21 cellular contexts compared by ENCODE assay signal in the genomic region with DNA sequence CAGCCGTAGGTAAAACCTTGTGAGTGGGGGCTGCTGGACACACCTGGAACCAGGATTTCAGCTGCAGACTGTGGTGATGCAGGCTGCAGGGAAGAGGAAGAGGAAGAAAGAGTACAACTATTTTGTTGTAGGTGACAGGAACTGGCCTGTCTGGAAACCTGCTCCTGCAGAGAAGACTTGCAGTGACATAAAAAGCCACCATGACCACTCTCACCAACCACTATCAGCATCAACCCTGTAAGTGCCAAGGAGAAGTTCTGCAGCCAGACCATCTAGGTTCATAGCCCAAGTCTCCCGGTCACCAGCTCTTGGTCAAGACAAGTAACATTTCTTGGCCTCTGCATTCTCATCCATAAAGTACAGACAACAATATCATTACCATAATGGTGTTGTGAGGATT.
DNase-seq lines count a peak whose midpoint lies in the region; ATAC-seq lines count a peak whose summit lies in the region.
"Had no signal": no experiment of that assay in that cellular context is flagged by ENCODE, and none has a peak within 500 bp of the region (broad histone marks: within the 10 kb centered on the region; RNA-seq: fewer than 3 reads in every experiment).

No MANE protein-coding gene starts in this region.

- intact Hi-C loops in cardiac septum (cut with DNase I): no loop called here

- CTCF ChIA-PET in activated CD8-positive, alpha-beta T cell treated with anti-CD3 and anti-CD28 coated beads, Interleukin-2, amount 10 ng/mL, durations not matched to agents 7 days and 5 days (lab: Charles Lee): interaction anchor here (3.7 kb wide), 1 partner anchor 20 kb away, joined by 18 read pairs; no protein-coding TSS in a partner anchor

- H3K4me3 Mint-ChIP-seq in stimulated activated naive CD8-positive, alpha-beta T cell treated with anti-CD3 and anti-CD28 coated beads, Interleukin-15, Interleukin-2, amounts not matched to agents 100 ng/mL and 50 ng/mL, for 24 hours: no peak overlapping the region
- peak overlapping the region; percentile 37 for H3K4me3 Mint-ChIP-seq in activated CD8-positive, alpha-beta T cell treated with anti-CD3 and anti-CD28 coated beads, Interleukin-2, amount 10 ng/mL, durations not matched to agents 7 days and 5 days

- H3K27ac ChIP-seq in layer of hippocampus (ENCODE audit: low read depth, low read length): peak overlapping the region; percentile 31
- H3K27ac ChIP-seq: adrenal gland, foreskin keratinocyte, hepatocyte, lower lobe of right lung had no signal

- H3K4me1 Mint-ChIP-seq in stimulated activated naive CD8-positive, alpha-beta T cell treated with anti-CD3 and anti-CD28 coated beads, Interleukin-15, Interleukin-2, amounts not matched to agents 100 ng/mL and 50 ng/mL, for 24 hours (ENCODE audit: low read depth): peaks cover 62% of the 10 kb centered on the region
- peaks cover 85% of the 10 kb centered on the region for H3K4me1 Mint-ChIP-seq in activated CD8-positive, alpha-beta T cell treated with anti-CD3 and anti-CD28 coated beads, Interleukin-2, amount 10 ng/mL, durations not matched to agents 7 days and 5 days (ENCODE audit: low read depth)

- peak overlapping the region; percentile 56 for H3K27ac Mint-ChIP-seq in stimulated activated naive CD8-positive, alpha-beta T cell treated with anti-CD3 and anti-CD28 coated beads, Interleukin-15, Interleukin-2, amounts not matched to agents 100 ng/mL and 50 ng/mL, for 24 hours
- H3K27ac Mint-ChIP-seq in activated CD8-positive, alpha-beta T cell treated with anti-CD3 and anti-CD28 coated beads, Interleukin-2, amount 10 ng/mL, durations not matched to agents 7 days and 5 days: peak overlapping the region; percentile 89

- no peaks in the 10 kb centered on the region for H3K9me3 Mint-ChIP-seq in stimulated activated naive CD8-positive, alpha-beta T cell treated with anti-CD3 and anti-CD28 coated beads, Interleukin-15, Interleukin-2, amounts not matched to agents 100 ng/mL and 50 ng/mL, for 24 hours
- no peaks in the 10 kb centered on the region for H3K9me3 Mint-ChIP-seq in activated CD8-positive, alpha-beta T cell treated with anti-CD3 and anti-CD28 coated beads, Interleukin-2, amount 10 ng/mL, durations not matched to agents 7 days and 5 days (ENCODE audit: insufficient read depth)

- peaks cover 64% of the 10 kb centered on the region for H3K36me3 Mint-ChIP-seq in stimulated activated naive CD8-positive, alpha-beta T cell treated with anti-CD3 and anti-CD28 coated beads, Interleukin-15, Interleukin-2, amounts not matched to agents 100 ng/mL and 50 ng/mL, for 24 hours (ENCODE audit: low read depth)
- H3K36me3 Mint-ChIP-seq in activated CD8-positive, alpha-beta T cell treated with anti-CD3 and anti-CD28 coated beads, Interleukin-2, amount 10 ng/mL, durations not matched to agents 7 days and 5 days (ENCODE audit: low read depth): peaks cover 84% of the 10 kb centered on the region

- POLR2A ChIA-PET in activated CD8-positive, alpha-beta T cell treated with anti-CD3 and anti-CD28 coated beads, Interleukin-2, amount 10 ng/mL, durations not matched to agents 7 days and 5 days (lab: Charles Lee): interaction anchor here (0.6 to 1.5 kb wide), 3 partner anchors 14 to 82 kb away, joined by 3 to 6 read pairs (median 3); no protein-coding TSS in a partner anchor

- no peaks in the 10 kb centered on the region for H3K27me3 ChIP-seq in layer of hippocampus (ENCODE audit: control insufficient read depth, insufficient read depth, low read length)
- H3K27me3 ChIP-seq: adrenal gland, hepatocyte, spleen had no signal

- DNase-seq in stimulated activated naive CD8-positive, alpha-beta T cell treated with anti-CD3 and anti-CD28 coated beads, Interleukin-15, Interleukin-2, amounts not matched to agents 100 U/mL and 50 U/mL, for 24 hours: no peak
- peak; percentile 55 for DNase-seq in activated CD8-positive, alpha-beta T cell treated with anti-CD3 and anti-CD28 coated beads, Interleukin-2, amount 10 ng/mL, durations not matched to agents 7 days and 5 days
- DNase-seq in cardiac septum (ENCODE audit: low spot score): no peak
- DNase-seq in NCI-H82 (lab: John Stamatoyannopoulos, UW): no peak
- DNase-seq in NCI-H2227 treated with DMSO at 0.1 percent for 48 hours (lab: John Stamatoyannopoulos, UW): no peak
- DNase-seq: activated T-cell treated with anti-CD3 and anti-CD28 coated beads, Interleukin-2, amount 50 U/mL, for 48 hours; adrenal gland; DMS53; erythroblast; foreskin keratinocyte; lower lobe of right lung; MM.1S; NCI-H1694; retina; SHP77; spleen; stimulated activated CD4-positive, alpha-beta T cell treated with anti-CD3 and anti-CD28 coated beads, Interleukin-4, amount 100 ng/mL, for 24 hours had no signal

- no peaks in the 10 kb centered on the region for H3K27me3 Mint-ChIP-seq in stimulated activated naive CD8-positive, alpha-beta T cell treated with anti-CD3 and anti-CD28 coated beads, Interleukin-15, Interleukin-2, amounts not matched to agents 100 ng/mL and 50 ng/mL, for 24 hours
- H3K27me3 Mint-ChIP-seq in activated CD8-positive, alpha-beta T cell treated with anti-CD3 and anti-CD28 coated beads, Interleukin-2, amount 10 ng/mL, durations not matched to agents 7 days and 5 days (ENCODE audit: low read depth): no peaks in the 10 kb centered on the region

- ATAC-seq in stimulated activated naive CD8-positive, alpha-beta T cell treated with anti-CD3 and anti-CD28 coated beads, Interleukin-15, Interleukin-2, amounts not matched to agents 100 U/mL and 50 U/mL, for 24 hours: no peak
- no peak for ATAC-seq in activated CD8-positive, alpha-beta T cell treated with anti-CD3 and anti-CD28 coated beads, Interleukin-2, amount 10 ng/mL, durations not matched to agents 7 days and 5 days
- ATAC-seq: foreskin keratinocyte, GM12878, lower lobe of right lung had no signal
